In genomic region chr11:69734841-69735240, GRCh38 we compare ENCODE assay signal across 39 cellular contexts. TPM values are rescaled to one million over a fixed set of nuclear protein-coding genes. Genes with fewer than 3 reads are reported as not detected.
"Had no signal": no experiment of that assay in that cellular context is flagged by ENCODE, and none has a peak within 500 bp of the region (broad histone marks: within the 10 kb centered on the region; RNA-seq: fewer than 3 reads in every experiment).

No MANE protein-coding gene starts in this region.

- DNase-seq: activated B cell treated with CpG ODN at 0.5 μM for 24 hours; activated CD4-positive, alpha-beta memory T cell treated with anti-CD3 and anti-CD28 coated beads for 36 hours; activated CD4-positive, alpha-beta T cell treated with anti-CD3 and anti-CD28 coated beads for 4 hours; activated CD4-positive, alpha-beta T cell treated with anti-CD3 and anti-CD28 coated beads, Interleukin-2, amount 10 ng/mL, durations not matched to agents 24 days and 14 days; activated CD4-positive, alpha-beta T cell treated with anti-CD3 and anti-CD28 coated beads, Interleukin-2, amount 50 U/mL, for 1 hour; activated CD4-positive, alpha-beta T cell treated with anti-CD3 and anti-CD28 coated beads, Interleukin-2, amount 50 U/mL, for 4 hours; activated CD4-positive, CD25-positive, alpha-beta regulatory T cell treated with anti-CD3 and anti-CD28 coated beads, Interleukin-2, amount 50 U/mL, for 72 hours; activated CD8-positive, alpha-beta memory T cell treated with anti-CD3 and anti-CD28 coated beads, Interleukin-2, amount 50 U/mL, for 4 hours; activated CD8-positive, alpha-beta T cell treated with anti-CD3 and anti-CD28 coated beads for 36 hours; activated effector memory CD4-positive, alpha-beta T cell treated with anti-CD3 and anti-CD28 coated beads, Interleukin-2, amount 50 U/mL, for 16 hours; activated gamma-delta T cell treated with Interleukin-2 at 50 U/mL for 16 hours; activated naive CD4-positive, alpha-beta T cell; activated naive CD4-positive, alpha-beta T cell treated with anti-CD3 and anti-CD28 coated beads for 36 hours; activated naive CD8-positive, alpha-beta T cell treated with anti-CD3 and anti-CD28 coated beads for 36 hours; activated T-cell treated with anti-CD3 and anti-CD28 coated beads for 4 hours; activated T-cell treated with anti-CD3 and anti-CD28 coated beads, Interleukin-2, amount 50 U/mL, for 1 hour; activated T-cell treated with anti-CD3 and anti-CD28 coated beads, Interleukin-2, amount 50 U/mL, for 4 hours; activated T-cell treated with anti-CD3 and anti-CD28 coated beads, Interleukin-2, amount 50 U/mL, for 72 hours; adrenal gland; amniotic stem cell; aorta; body of pancreas; brain microvascular endothelial cell; central memory CD4-positive, alpha-beta T cell; T-helper 1 cell; T-helper 2 cell; T-helper 9 cell had no signal

- H3K4me1 Mint-ChIP-seq: activated B cell treated with CpG ODN at 0.5 μM for 24 hours; activated CD4-positive, alpha-beta T cell treated with anti-CD3 and anti-CD28 coated beads, Interleukin-2, amount 10 ng/mL, durations not matched to agents 24 days and 14 days; activated naive CD8-positive, alpha-beta T cell treated with anti-CD3 and anti-CD28 coated beads for 36 hours; activated T-helper 17 cell treated with anti-CD3 and anti-CD28 coated beads, Interleukin-2, amount 50 U/mL, for 72 hours had no signal

- H3K4me1 ChIP-seq: adrenal gland, body of pancreas, breast epithelium had no signal

- H3K9me3 Mint-ChIP-seq: activated CD4-positive, alpha-beta T cell treated with anti-CD3 and anti-CD28 coated beads, Interleukin-2, amount 10 ng/mL, durations not matched to agents 24 days and 14 days had no signal

- FAIRE-seq: astrocyte, TTC549 had no signal

- H3K27ac ChIP-seq: adrenal gland, body of pancreas, brain microvascular endothelial cell, breast epithelium, VCaP had no signal

- H3K4me3 ChIP-seq: adrenal gland, body of pancreas, breast epithelium had no signal

- H3K36me3 ChIP-seq: adrenal gland, brain microvascular endothelial cell, breast epithelium had no signal

- H3K4me3 Mint-ChIP-seq: activated B cell treated with CpG ODN at 0.5 μM for 24 hours; activated CD4-positive, alpha-beta memory T cell treated with anti-CD3 and anti-CD28 coated beads for 36 hours; activated CD4-positive, alpha-beta T cell treated with anti-CD3 and anti-CD28 coated beads, Interleukin-2, amount 10 ng/mL, durations not matched to agents 24 days and 14 days; activated CD8-positive, alpha-beta T cell treated with anti-CD3 and anti-CD28 coated beads for 36 hours; activated naive CD4-positive, alpha-beta T cell treated with anti-CD3 and anti-CD28 coated beads for 36 hours; activated naive CD8-positive, alpha-beta T cell treated with anti-CD3 and anti-CD28 coated beads for 36 hours; activated T-cell treated with anti-CD3 and anti-CD28 coated beads, Interleukin-2, amount 50 U/mL, for 4 hours; activated T-cell treated with anti-CD3 and anti-CD28 coated beads, Interleukin-2, amount 50 U/mL, for 72 hours; activated T-helper 1 cell treated with anti-CD3 and anti-CD28 coated beads, Interleukin-12 subunit alpha, Interleukin-12 subunit beta, Interleukin-2, Interleukin-4 antibody, amounts not matched to agents 30 ng/mL and 10 ng/mL and 1 ng/mL, durations not matched to agents 14 hours and 24 hours and 36 hours; activated T-helper 17 cell treated with anti-CD3 and anti-CD28 coated beads, Interleukin-2, amount 50 U/mL, for 72 hours; T-helper 1 cell treated with Interleukin-12 subunit alpha and Interleukin-12 subunit beta and Interleukin-4 antibody, amounts not matched to agents 30 μg/mL and 1 μg/mL, for 36 hours; T-helper 2 cell treated with Interferon-gamma antibody and Interleukin-4, amounts not matched to agents 5 μg/mL and 100 μg/mL, for 36 hours had no signal

- H3K27ac Mint-ChIP-seq: activated B cell treated with CpG ODN at 0.5 μM for 24 hours; activated CD4-positive, alpha-beta memory T cell treated with anti-CD3 and anti-CD28 coated beads for 36 hours; activated CD4-positive, alpha-beta T cell treated with anti-CD3 and anti-CD28 coated beads, Interleukin-2, amount 10 ng/mL, durations not matched to agents 24 days and 14 days; activated CD8-positive, alpha-beta T cell treated with anti-CD3 and anti-CD28 coated beads for 36 hours; activated naive CD4-positive, alpha-beta T cell treated with anti-CD3 and anti-CD28 coated beads for 36 hours; activated naive CD4-positive, alpha-beta T cell treated with anti-CD3 and anti-CD28 coated beads, Interleukin-2, amount 50 U/mL, for 72 hours; activated naive CD8-positive, alpha-beta T cell treated with anti-CD3 and anti-CD28 coated beads for 36 hours; activated T-cell treated with anti-CD3 and anti-CD28 coated beads, Interleukin-2, amount 50 U/mL, for 72 hours; activated T-helper 1 cell treated with anti-CD3 and anti-CD28 coated beads, Interleukin-12 subunit alpha, Interleukin-12 subunit beta, Interleukin-2, Interleukin-4 antibody, amounts not matched to agents 30 ng/mL and 10 ng/mL and 1 ng/mL, durations not matched to agents 14 hours and 24 hours and 36 hours; activated T-helper 17 cell treated with anti-CD3 and anti-CD28 coated beads, Interleukin-2, amount 50 U/mL, for 72 hours; T-helper 1 cell treated with Interleukin-12 subunit alpha and Interleukin-12 subunit beta and Interleukin-4 antibody, amounts not matched to agents 30 μg/mL and 1 μg/mL, for 36 hours; T-helper 2 cell treated with Interferon-gamma antibody and Interleukin-4, amounts not matched to agents 5 μg/mL and 100 μg/mL, for 36 hours had no signal

- H3K27me3 ChIP-seq: body of pancreas, brain microvascular endothelial cell, breast epithelium had no signal

- H3K27me3 Mint-ChIP-seq: activated CD4-positive, alpha-beta T cell treated with anti-CD3 and anti-CD28 coated beads, Interleukin-2, amount 10 ng/mL, durations not matched to agents 24 days and 14 days had no signal

RNA-seq across cellular contexts. Expression of gene FGF19, which starts 31.0 kb away (rescaled TPM):
- total RNA-seq: activated B cell treated with CpG ODN at 0.5 μM for 24 hours; activated CD4-positive, alpha-beta memory T cell treated with anti-CD3 and anti-CD28 coated beads for 36 hours; activated CD4-positive, alpha-beta T cell treated with anti-CD3 and anti-CD28 coated beads, Interleukin-2, amount 10 ng/mL, durations not matched to agents 24 days and 14 days; activated CD8-positive, alpha-beta memory T cell treated with anti-CD3 and anti-CD28 coated beads for 36 hours; activated CD8-positive, alpha-beta T cell treated with anti-CD3 and anti-CD28 coated beads for 36 hours; activated naive CD8-positive, alpha-beta T cell treated with anti-CD3 and anti-CD28 coated beads for 36 hours; activated T-cell treated with anti-CD3 and anti-CD28 coated beads, Interleukin-2, amount 50 U/mL, for 4 hours; activated T-helper 1 cell treated with anti-CD3 and anti-CD28 coated beads, Interleukin-12 subunit alpha, Interleukin-12 subunit beta, Interleukin-2, Interleukin-4 antibody, amounts not matched to agents 30 ng/mL and 10 ng/mL and 1 ng/mL, durations not matched to agents 14 hours and 24 hours and 36 hours; activated T-helper 17 cell treated with anti-CD3 and anti-CD28 coated beads, Interleukin-2, amount 50 U/mL, for 72 hours; adrenal gland; aorta; astrocyte; body of pancreas; breast epithelium; cardiac septum had no signal
- polyA plus RNA-seq: adrenal gland, aorta had no signal

RNA-seq across cellular contexts. Expression of gene FGF4, which starts 40.3 kb away (rescaled TPM):
- total RNA-seq: activated B cell treated with CpG ODN at 0.5 μM for 24 hours; activated CD4-positive, alpha-beta memory T cell treated with anti-CD3 and anti-CD28 coated beads for 36 hours; activated CD4-positive, alpha-beta T cell treated with anti-CD3 and anti-CD28 coated beads, Interleukin-2, amount 10 ng/mL, durations not matched to agents 24 days and 14 days; activated CD8-positive, alpha-beta memory T cell treated with anti-CD3 and anti-CD28 coated beads for 36 hours; activated CD8-positive, alpha-beta T cell treated with anti-CD3 and anti-CD28 coated beads for 36 hours; activated naive CD4-positive, alpha-beta T cell treated with anti-CD3 and anti-CD28 coated beads for 36 hours; activated naive CD4-positive, alpha-beta T cell treated with anti-CD3 and anti-CD28 coated beads, Interleukin-2, amount 50 U/mL, for 72 hours; activated naive CD8-positive, alpha-beta T cell treated with anti-CD3 and anti-CD28 coated beads for 36 hours; activated T-cell treated with anti-CD3 and anti-CD28 coated beads, Interleukin-2, amount 50 U/mL, for 4 hours; activated T-cell treated with anti-CD3 and anti-CD28 coated beads, Interleukin-2, amount 50 U/mL, for 72 hours; activated T-helper 1 cell treated with anti-CD3 and anti-CD28 coated beads, Interleukin-12 subunit alpha, Interleukin-12 subunit beta, Interleukin-2, Interleukin-4 antibody, amounts not matched to agents 30 ng/mL and 10 ng/mL and 1 ng/mL, durations not matched to agents 14 hours and 24 hours and 36 hours; activated T-helper 17 cell treated with anti-CD3 and anti-CD28 coated beads, Interleukin-2, amount 50 U/mL, for 72 hours; adrenal gland; aorta; astrocyte; body of pancreas; breast epithelium; cardiac septum; cerebellum had no signal
- polyA plus RNA-seq: adrenal gland had no signal
